ENCODE assay signal across 1 cellular context in the genomic region with DNA sequence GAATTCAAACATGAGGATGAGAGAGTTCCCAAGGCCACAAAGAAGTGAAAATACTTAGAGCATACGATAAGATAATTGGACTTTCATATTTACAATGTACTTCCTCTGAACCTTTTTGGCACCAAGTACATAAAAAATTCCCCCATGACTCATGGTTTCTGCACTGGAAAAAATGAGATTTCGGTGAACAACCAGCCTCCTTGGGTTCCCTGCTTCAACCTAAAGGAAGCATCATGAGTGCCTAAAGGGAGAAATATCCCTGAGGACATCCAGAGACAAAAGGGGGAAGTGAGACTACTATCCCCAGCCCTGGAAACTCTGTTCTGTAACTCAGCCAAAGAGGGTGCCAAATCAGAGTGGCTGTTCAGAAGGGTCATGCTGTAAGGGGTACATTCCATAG.
TF ChIP-seq lines count a peak whose summit lies in the region.

No MANE protein-coding gene starts in this region.

TF ChIP-seq in IMR-90, 13 proteins besides CTCF, POLR2A, EP300 and RAD21 (continued from another document):
- no peak for TF ChIP-seq CHD1 (IDR thresholded peaks at IDR 0.05; ENCODE audit: low read depth, low read length)
- no peak for TF ChIP-seq BHLHE40 (IDR thresholded peaks at IDR 0.05; ENCODE audit: low read depth, low read length)
- TF ChIP-seq NFE2L2 (IDR thresholded peaks at IDR 0.05; ENCODE audit: low read depth, low read length) = no peak
- TF ChIP-seq RCOR1 (IDR thresholded peaks at IDR 0.05; ENCODE audit: insufficient replicate concordance, low read length) = no peak
- no peak for TF ChIP-seq CEBPB (IDR thresholded peaks at IDR 0.05; ENCODE audit: low read depth, low read length)
- no peak for TF ChIP-seq SMC3 (IDR thresholded peaks at IDR 0.05; ENCODE audit: low read depth, low read length)
- TF ChIP-seq, protein P1, sequence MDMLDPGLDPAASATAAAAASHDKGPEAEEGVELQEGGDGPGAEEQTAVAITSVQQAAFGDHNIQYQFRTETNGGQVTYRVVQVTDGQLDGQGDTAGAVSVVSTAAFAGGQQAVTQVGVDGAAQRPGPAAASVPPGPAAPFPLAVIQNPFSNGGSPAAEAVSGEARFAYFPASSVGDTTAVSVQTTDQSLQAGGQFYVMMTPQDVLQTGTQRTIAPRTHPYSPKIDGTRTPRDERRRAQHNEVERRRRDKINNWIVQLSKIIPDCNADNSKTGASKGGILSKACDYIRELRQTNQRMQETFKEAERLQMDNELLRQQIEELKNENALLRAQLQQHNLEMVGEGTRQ (IDR thresholded peaks at IDR 0.05; ENCODE audit: low read depth, low read length) = no peak
